Comparison of ENCODE assay signal across 8 cellular contexts in the genomic region with DNA sequence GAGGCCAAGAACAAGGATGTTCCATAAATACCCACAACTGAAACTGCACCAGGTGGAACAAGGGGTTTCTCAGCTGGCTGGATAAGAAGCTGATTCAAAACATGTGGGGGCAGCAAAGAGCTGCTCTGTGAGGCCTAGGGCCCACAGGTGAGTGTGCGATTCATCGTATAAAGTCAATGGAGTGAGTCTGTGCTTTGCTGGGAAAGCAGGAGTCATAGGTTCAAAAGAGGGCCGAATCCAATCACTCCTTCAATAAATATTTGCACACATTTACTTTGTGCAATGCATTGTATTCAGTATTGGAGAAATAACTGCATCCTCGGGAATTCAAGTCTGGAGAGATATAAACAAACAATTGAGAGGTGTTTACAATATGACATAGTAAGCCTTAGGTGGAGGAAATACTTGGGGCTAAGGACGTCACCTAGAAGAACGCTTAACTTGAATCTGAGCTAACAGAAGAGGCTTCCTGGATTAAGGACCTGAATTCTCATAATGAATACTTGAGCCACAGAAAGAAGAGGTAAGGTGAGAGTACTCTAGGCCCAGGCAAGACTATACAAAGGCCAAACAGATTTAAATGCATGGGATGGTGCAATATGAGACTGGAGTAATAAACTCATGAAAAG.
DNase-seq lines count a peak whose midpoint lies in the region; ATAC-seq, FAIRE-seq and TF ChIP-seq lines count a peak whose summit lies in the region.

No MANE protein-coding gene starts in this region.

- 69% methylated on average over 6 of the region's 6 CpGs for WGBS in liver

- H3K4me1 ChIP-seq in liver (ENCODE audit: control insufficient read depth in 4 of 4, insufficient read depth in 4 of 4, low read length in 3 of 4), result no peaks in the 10 kb centered on the region

- FAIRE-seq in frontal cortex (lab: Jason Lieb, UNC), result no peak

- ATAC-seq in HG02870 (IDR thresholded peaks at IDR 0.05; ENCODE audit: unreplicated experiment) (peak; percentile 64), GM18861 (IDR thresholded peaks at IDR 0.05; ENCODE audit: unreplicated experiment) (no peak)

- H3K9ac ChIP-seq in liver (ENCODE audit: low read depth in 1 of 2, low read length in 2 of 2), result no peak overlapping the region

- H3K27ac ChIP-seq in liver (ENCODE audit: low read depth in 1 of 2, low read length in 2 of 2), result no peak overlapping the region

- TF ChIP-seq RAD21 in liver (IDR thresholded peaks at IDR 0.05), result peak; percentile 42 to 57

- peaks cover 0 to 2% (median 0%) of the 10 kb centered on the region in 4 donors for H3K27me3 ChIP-seq in liver (ENCODE audit: control insufficient read depth in 4 of 4, insufficient read depth in 4 of 4, low read length in 3 of 4)

- H3K4me3 ChIP-seq in liver (ENCODE audit: low read depth in 1 of 3, low read length in 3 of 3), result no peak overlapping the region

- TF ChIP-seq CTCF in liver (IDR thresholded peaks at IDR 0.05; ENCODE audit: low read depth, low read length, missing input control), result no peak

- no peaks in the 10 kb centered on the region for H3K9me3 ChIP-seq in liver (ENCODE audit: control insufficient read depth in 4 of 4, low read length in 3 of 4)

- peak; percentile 97 for DNase-seq in DMS53 (lab: John Stamatoyannopoulos, UW)
- DNase-seq in amniotic epithelial cell (ENCODE audit: low read depth), result peak; percentile 51
- DNase-seq in NCI-H1048 (lab: John Stamatoyannopoulos, UW), result no peak
- DNase-seq in occipital lobe (lab: John Stamatoyannopoulos, UW), result no peak
- DNase-seq in frontal cortex (ENCODE audit: low spot score in 2 of 2), result no peak

- no peaks in the 10 kb centered on the region for H3K36me3 ChIP-seq in liver (ENCODE audit: control insufficient read depth in 4 of 4, insufficient read depth in 3 of 4, low read depth in 1 of 4, low read length in 3 of 4)

TF ChIP-seq in liver, 16 proteins besides CTCF, POLR2A, EP300 and RAD21:
- TF ChIP-seq NR2F2 (IDR thresholded peaks at IDR 0.05) (no peak), SP1 (IDR thresholded peaks at IDR 0.05) (no peak), HNF4G (IDR thresholded peaks at IDR 0.05) (no peak), EGR1 (IDR thresholded peaks at IDR 0.05; ENCODE audit: low read depth in 2 of 2) (no peak), RXRA (IDR thresholded peaks at IDR 0.05) (no peak)
TF ChIP-seq in liver: peak in this region for 0.

Comparison
In these comparisons a context has a peak if more than half of its experiments do, and no peak if none do; other contexts are left out.
1. DNase-seq: peak in DMS53 (single experiment) and amniotic epithelial cell (single experiment); none in NCI-H1048 (single experiment), occipital lobe (single experiment) and frontal cortex (0 of 2).